Comparison of ENCODE assay signal across 1 cellular context in genomic region chr14:99318959-99319295, GRCh38.
TF ChIP-seq lines count a peak whose summit lies in the region.

No MANE protein-coding gene starts in this region.

TF ChIP-seq in WTC11, 78 proteins besides CTCF, POLR2A, EP300 and RAD21:
- no peak for TF ChIP-seq AR (CRISPR knock-in tag; IDR thresholded peaks at IDR 0.05)
- no peak for TF ChIP-seq SMAD4 (CRISPR knock-in tag; IDR thresholded peaks at IDR 0.05)
- no peak for TF ChIP-seq FOXJ3 (CRISPR knock-in tag; IDR thresholded peaks at IDR 0.05; ENCODE audit: borderline replicate concordance)
- TF ChIP-seq FOXP4 (CRISPR knock-in tag; IDR thresholded peaks at IDR 0.05): no peak
- TF ChIP-seq ZNF317 (CRISPR knock-in tag; IDR thresholded peaks at IDR 0.05; ENCODE audit: borderline replicate concordance, low read depth): no peak
- TF ChIP-seq E2F4 (CRISPR knock-in tag; IDR thresholded peaks at IDR 0.05; ENCODE audit: borderline replicate concordance, low read depth): no peak
- TF ChIP-seq MLX (CRISPR knock-in tag; IDR thresholded peaks at IDR 0.05): no peak
